In the genomic region with DNA sequence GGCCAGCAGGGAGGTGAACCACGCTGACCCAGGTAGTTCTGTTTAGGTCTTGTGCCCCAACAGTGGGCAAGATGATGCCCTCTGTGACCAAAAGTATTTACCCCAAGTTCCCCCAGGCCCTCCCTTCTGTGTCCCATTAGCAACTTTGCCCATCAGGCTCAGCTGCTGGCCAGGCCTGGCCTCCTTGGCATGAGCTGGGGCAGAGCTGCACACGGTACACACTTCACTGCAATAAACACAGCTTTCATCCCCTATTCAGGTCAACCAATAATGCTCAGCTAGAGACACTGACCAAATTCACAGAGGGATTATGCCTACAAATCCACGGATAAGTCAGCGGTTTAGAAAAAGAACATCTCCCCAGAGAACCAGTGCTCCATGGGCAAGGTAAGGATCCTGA, we compare ENCODE assay signal across 13 cellular contexts.
A peak's percentile ranks its signal among the peaks of the same experiment; 100 is the strongest.
DNase-seq lines count a peak whose midpoint lies in the region; ATAC-seq and TF ChIP-seq lines count a peak whose summit lies in the region.
"Had no signal": no experiment of that assay in that cellular context is flagged by ENCODE, and none has a peak within 500 bp of the region (broad histone marks: within the 10 kb centered on the region; RNA-seq: fewer than 3 reads in every experiment).

No MANE protein-coding gene starts in this region.

- H3K4me1 ChIP-seq in BLaER1 treated with 17β-estradiol and CSF1 and Interleukin-3, amounts not matched to agents 10 nM and 100 nM, result peaks cover 67 to 92% (median 76%) of the 10 kb centered on the region in 10 experiments
- H3K4me1 ChIP-seq in MM.1S (ENCODE audit: low read length), result peaks cover 62% of the 10 kb centered on the region
- H3K4me1 ChIP-seq: uterus had no signal

- no peak for ATAC-seq in HG03521 (IDR thresholded peaks at IDR 0.05; ENCODE audit: unreplicated experiment)

- H3K9me2 ChIP-seq in MM.1S (replicated peaks; ENCODE audit: insufficient read depth, low read length), result no peaks in the 10 kb centered on the region

- H3K9me3 Mint-ChIP-seq in dendritic cell treated with granulocyte-macrophage colony-stimulating factor and Interleukin-4, amounts not matched to agents 40 ng/mL and 50 ng/mL, for 4 days, result no peaks in the 10 kb centered on the region
- no peaks in the 10 kb centered on the region for H3K9me3 Mint-ChIP-seq in nephron progenitor cell

- peak overlapping the region; percentile 77 to 92 (median 85) for H3K4me2 ChIP-seq in BLaER1 treated with 17β-estradiol and CSF1 and Interleukin-3, amounts not matched to agents 10 nM and 100 nM
- H3K4me2 ChIP-seq in MM.1S (ENCODE audit: low read depth, low read length), result no peak overlapping the region

- H3K4me1 Mint-ChIP-seq in dendritic cell treated with granulocyte-macrophage colony-stimulating factor and Interleukin-4, amounts not matched to agents 40 ng/mL and 50 ng/mL, for 4 days (ENCODE audit: low read depth), result peaks cover 81% of the 10 kb centered on the region
- peaks cover 45% of the 10 kb centered on the region for H3K4me1 Mint-ChIP-seq in nephron progenitor cell

- H3K9me3 ChIP-seq in BLaER1 treated with 17β-estradiol and CSF1 and Interleukin-3, amounts not matched to agents 10 nM and 100 nM (replicated peaks in 1 of 11), result no peaks in the 10 kb centered on the region
- H3K9me3 ChIP-seq in MM.1S (replicated peaks; ENCODE audit: insufficient read depth, low read length), result no peaks in the 10 kb centered on the region
- H3K9me3 ChIP-seq: uterus had no signal

- intact Hi-C loops in dendritic cell treated with granulocyte-macrophage colony-stimulating factor and Interleukin-4, amounts not matched to agents 40 ng/mL and 50 ng/mL, for 4 days (cut with micrococcal nuclease), result no loop called here

- in situ Hi-C loops in KBM-7 (cut with MboI; ENCODE audit: low pct_unique_long_range_greater_than_20kb, low sequenced_read_pairs), result no loop called here

- no peaks in the 10 kb centered on the region for H3K27me3 ChIP-seq in BLaER1 treated with 17β-estradiol and CSF1 and Interleukin-3, amounts not matched to agents 10 nM and 100 nM
- H3K27me3 ChIP-seq in MM.1S (replicated peaks; ENCODE audit: insufficient read depth, low read length), result no peaks in the 10 kb centered on the region
- H3K27me3 ChIP-seq: uterus had no signal

- peaks cover 38 to 68% (median 54%) of the 10 kb centered on the region in 11 experiments for H3K36me3 ChIP-seq in BLaER1 treated with 17β-estradiol and CSF1 and Interleukin-3, amounts not matched to agents 10 nM and 100 nM
- no peaks in the 10 kb centered on the region for H3K36me3 ChIP-seq in MM.1S (replicated peaks; ENCODE audit: insufficient read depth, low read length)
- H3K36me3 ChIP-seq: uterus had no signal

- peaks cover 15% of the 10 kb centered on the region for H3K79me2 ChIP-seq in MM.1S (ENCODE audit: low read length)

- no peak overlapping the region for H3K4me3 ChIP-seq in BLaER1 treated with 17β-estradiol and CSF1 and Interleukin-3, amounts not matched to agents 10 nM and 100 nM
- H3K4me3 ChIP-seq in MM.1S (ENCODE audit: low read length), result no peak overlapping the region
- H3K4me3 ChIP-seq: GM12878, uterus had no signal

- peaks cover 24% of the 10 kb centered on the region for H3F3A ChIP-seq in MM.1S (ENCODE audit: insufficient read depth, low read length)

- H3K9ac ChIP-seq in BLaER1 treated with 17β-estradiol and CSF1 and Interleukin-3, amounts not matched to agents 10 nM and 100 nM, result peak overlapping the region in 1 of 11 experiments; percentile 35; a peak in 1 of 22 replicates
- H3K9ac ChIP-seq in MM.1S (ENCODE audit: low read length), result no peak overlapping the region

- H4K20me1 ChIP-seq in BLaER1 treated with 17β-estradiol and CSF1 and Interleukin-3, amounts not matched to agents 10 nM and 100 nM, result peaks cover 43 to 85% (median 59%) of the 10 kb centered on the region in 11 experiments; a peak in 20 of 22 replicates
- H4K20me1 ChIP-seq in MM.1S (ENCODE audit: insufficient read depth, low read length), result no peaks in the 10 kb centered on the region

- DNase-seq in MM.1S (no peak), nephron progenitor cell (no peak), KBM-7 (no peak), SIG-M5 treated with dmso at 0.1 percent for 504 hours (lab: John Stamatoyannopoulos, UW; ENCODE audit: unreplicated experiment) (no peak), HUDEP-2 (lab: John Stamatoyannopoulos, UW; ENCODE audit: unreplicated experiment in 76 of 76) (no peak)
- DNase-seq: effector CD4-positive, alpha-beta T cell; NCI-H1436; NK-92 treated with Interleukin-12 subunit alpha and Interleukin-12 subunit beta, amount 100 ng/mL, for 24 hours; uterus had no signal

- peak overlapping the region; percentile 57 for H3K27ac Mint-ChIP-seq in dendritic cell treated with granulocyte-macrophage colony-stimulating factor and Interleukin-4, amounts not matched to agents 40 ng/mL and 50 ng/mL, for 4 days
- H3K27ac Mint-ChIP-seq in nephron progenitor cell, result peak overlapping the region; percentile 48

- no peak overlapping the region; the same call in 1 of the 2 replicates for H2AFZ ChIP-seq in MM.1S (ENCODE audit: low read length)

- H3K4me3 Mint-ChIP-seq in dendritic cell treated with granulocyte-macrophage colony-stimulating factor and Interleukin-4, amounts not matched to agents 40 ng/mL and 50 ng/mL, for 4 days, result no peak overlapping the region
- H3K4me3 Mint-ChIP-seq in nephron progenitor cell, result no peak overlapping the region

- 0 out of 22 replicates have a peak overlapping the region, but pooled peaks of 1 of the 11 experiments have one; percentile 6 for H3K27ac ChIP-seq in BLaER1 treated with 17β-estradiol and CSF1 and Interleukin-3, amounts not matched to agents 10 nM and 100 nM
- peak overlapping the region; percentile 89 for H3K27ac ChIP-seq in MM.1S (ENCODE audit: low read length)
- H3K27ac ChIP-seq: uterus had no signal

- TF ChIP-seq CTCF in MM.1S (IDR thresholded peaks at IDR 0.05; ENCODE audit: low read length), result no peak
- TF ChIP-seq CTCF in nephron progenitor cell (IDR thresholded peaks at IDR 0.05), result no peak

- H3K27me3 Mint-ChIP-seq in dendritic cell treated with granulocyte-macrophage colony-stimulating factor and Interleukin-4, amounts not matched to agents 40 ng/mL and 50 ng/mL, for 4 days, result no peaks in the 10 kb centered on the region
- H3K27me3 Mint-ChIP-seq in nephron progenitor cell (ENCODE audit: low read depth, poor library complexity), result peaks cover 8% of the 10 kb centered on the region

- peaks cover 85% of the 10 kb centered on the region for H3K36me3 Mint-ChIP-seq in dendritic cell treated with granulocyte-macrophage colony-stimulating factor and Interleukin-4, amounts not matched to agents 40 ng/mL and 50 ng/mL, for 4 days (ENCODE audit: low read depth)
- peaks cover 28% of the 10 kb centered on the region for H3K36me3 Mint-ChIP-seq in nephron progenitor cell (ENCODE audit: low read depth)
